ENCODE assay signal across 1 cellular context in the genomic region with DNA sequence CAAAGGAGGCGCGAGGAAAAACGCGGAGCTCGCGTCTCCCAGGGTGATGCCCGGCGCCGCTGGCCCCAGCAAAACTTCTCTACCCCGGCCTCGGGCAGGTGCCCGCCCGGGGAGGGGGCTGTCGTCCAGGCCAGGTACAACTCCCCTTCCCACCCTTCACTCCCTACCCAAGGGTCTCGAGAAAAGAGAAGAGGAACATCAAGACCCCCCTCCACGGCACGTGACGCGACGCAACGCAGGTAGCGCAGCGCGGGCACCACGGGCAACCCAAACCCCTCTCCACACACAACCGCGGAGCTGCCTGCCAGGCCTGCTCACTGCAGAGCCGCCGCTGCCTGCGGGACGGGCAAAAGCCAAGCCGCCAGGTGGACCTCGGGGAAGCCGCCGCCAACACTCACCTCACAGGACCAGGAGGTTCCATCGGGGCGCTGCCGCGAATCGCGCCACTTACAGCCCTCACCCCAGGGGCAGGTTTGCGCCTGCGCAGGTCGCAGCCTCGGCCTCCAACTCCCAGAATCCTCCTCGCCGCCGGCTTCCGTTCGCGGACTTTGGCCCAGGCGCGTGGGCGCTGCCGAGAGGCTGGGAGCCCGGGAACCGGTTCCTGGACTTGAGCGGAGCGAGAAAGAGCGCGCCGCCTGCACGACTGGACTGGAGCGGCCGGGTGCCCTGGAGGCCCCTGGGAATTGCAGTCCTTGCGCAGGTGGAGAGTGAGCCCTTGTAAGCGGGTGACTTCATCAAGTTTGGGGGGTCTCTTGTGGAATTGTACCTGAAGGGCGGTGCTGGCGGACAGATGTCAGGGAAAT.
TF ChIP-seq lines count a peak whose summit lies in the region.

A gene (minus strand): TSS at position 477 of the 803 bp plus-strand sequence. CDS start 56 bp downstream, at position 421.

TF ChIP-seq in HepG2, 621 proteins besides CTCF, POLR2A, EP300 and RAD21 (continued from another document and continues in another):
- TF ChIP-seq ZNF460 (CRISPR knock-in tag; IDR thresholded peaks at IDR 0.05; ENCODE audit: borderline replicate concordance): no peak; the same call in 1 of the 2 replicates
- no peak for TF ChIP-seq CBX1 (IDR thresholded peaks at IDR 0.05; ENCODE audit: low read depth)
- TF ChIP-seq ZNF644 (CRISPR knock-in tag; IDR thresholded peaks at IDR 0.05; ENCODE audit: low read depth): no peak
- peak; percentile 91 for TF ChIP-seq ZMAT3 (CRISPR knock-in tag; conservative IDR thresholded peaks at IDR 0.05)
- TF ChIP-seq AKAP8 (CRISPR knock-in tag; IDR thresholded peaks at IDR 0.05): no peak
- TF ChIP-seq ZNF34 (CRISPR knock-in tag; IDR thresholded peaks at IDR 0.05; ENCODE audit: borderline replicate concordance): no peak
- TF ChIP-seq ELF4 (CRISPR knock-in tag; IDR thresholded peaks at IDR 0.05; ENCODE audit: borderline replicate concordance): 0 out of 2 replicates have a peak, but pooled peaks have one; percentile 70
- peak; percentile 91; the same call in 1 of the 2 replicates for TF ChIP-seq SMAD1 (CRISPR knock-in tag; IDR thresholded peaks at IDR 0.05; ENCODE audit: borderline replicate concordance, low read depth)
- peak; percentile 39; the same call in 1 of the 2 replicates for TF ChIP-seq ZNF629 (CRISPR knock-in tag; conservative IDR thresholded peaks at IDR 0.05)
- no peak for TF ChIP-seq SRF (IDR thresholded peaks at IDR 0.05; ENCODE audit: low read depth, low read length)
- TF ChIP-seq, protein P1, sequence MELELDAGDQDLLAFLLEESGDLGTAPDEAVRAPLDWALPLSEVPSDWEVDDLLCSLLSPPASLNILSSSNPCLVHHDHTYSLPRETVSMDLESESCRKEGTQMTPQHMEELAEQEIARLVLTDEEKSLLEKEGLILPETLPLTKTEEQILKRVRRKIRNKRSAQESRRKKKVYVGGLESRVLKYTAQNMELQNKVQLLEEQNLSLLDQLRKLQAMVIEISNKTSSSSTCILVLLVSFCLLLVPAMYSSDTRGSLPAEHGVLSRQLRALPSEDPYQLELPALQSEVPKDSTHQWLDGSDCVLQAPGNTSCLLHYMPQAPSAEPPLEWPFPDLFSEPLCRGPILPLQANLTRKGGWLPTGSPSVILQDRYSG (CRISPR knock-in tag; IDR thresholded peaks at IDR 0.05): peak; percentile 83; the same call in 1 of the 2 replicates
- TF ChIP-seq DNMT3B (CRISPR knock-in tag; conservative IDR thresholded peaks at IDR 0.05): no peak
- TF ChIP-seq ZNF703 (CRISPR knock-in tag; IDR thresholded peaks at IDR 0.05; ENCODE audit: borderline replicate concordance): no peak
- TF ChIP-seq SRSF9 (IDR thresholded peaks at IDR 0.05; ENCODE audit: borderline replicate concordance, insufficient read depth, low read depth, low read length, poor library complexity, severe bottlenecking): no peak
- no peak for TF ChIP-seq ZNF446 (CRISPR knock-in tag; IDR thresholded peaks at IDR 0.05)
- 0 out of 2 replicates have a peak, but pooled peaks have one; percentile 28 for TF ChIP-seq SIN3B (IDR thresholded peaks at IDR 0.05; ENCODE audit: low read length)
- peak; percentile 76; the same call in 1 of the 2 replicates for TF ChIP-seq CHCHD3 (CRISPR knock-in tag; IDR thresholded peaks at IDR 0.05)
- TF ChIP-seq MATR3 (CRISPR knock-in tag; IDR thresholded peaks at IDR 0.05): no peak
- no peak for TF ChIP-seq PHB2 (IDR thresholded peaks at IDR 0.05; ENCODE audit: partially characterized antibody)
- no peak for TF ChIP-seq ZSCAN22 (CRISPR knock-in tag; IDR thresholded peaks at IDR 0.05)
- TF ChIP-seq NCOA2 (CRISPR knock-in tag; IDR thresholded peaks at IDR 0.05): peak; percentile 49
- TF ChIP-seq, protein P2, sequence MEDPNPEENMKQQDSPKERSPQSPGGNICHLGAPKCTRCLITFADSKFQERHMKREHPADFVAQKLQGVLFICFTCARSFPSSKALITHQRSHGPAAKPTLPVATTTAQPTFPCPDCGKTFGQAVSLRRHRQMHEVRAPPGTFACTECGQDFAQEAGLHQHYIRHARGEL (CRISPR knock-in tag; IDR thresholded peaks at IDR 0.05): no peak
- TF ChIP-seq TP53 (CRISPR knock-in tag; conservative IDR thresholded peaks at IDR 0.05): no peak
- no peak for TF ChIP-seq ATAD3A (CRISPR knock-in tag; IDR thresholded peaks at IDR 0.05)
- TF ChIP-seq SMAD3 (CRISPR knock-in tag; IDR thresholded peaks at IDR 0.05): peak; percentile 84; the same call in 1 of the 2 replicates
- TF ChIP-seq SMARCC2 (IDR thresholded peaks at IDR 0.05): no peak
- TF ChIP-seq, protein P3, sequence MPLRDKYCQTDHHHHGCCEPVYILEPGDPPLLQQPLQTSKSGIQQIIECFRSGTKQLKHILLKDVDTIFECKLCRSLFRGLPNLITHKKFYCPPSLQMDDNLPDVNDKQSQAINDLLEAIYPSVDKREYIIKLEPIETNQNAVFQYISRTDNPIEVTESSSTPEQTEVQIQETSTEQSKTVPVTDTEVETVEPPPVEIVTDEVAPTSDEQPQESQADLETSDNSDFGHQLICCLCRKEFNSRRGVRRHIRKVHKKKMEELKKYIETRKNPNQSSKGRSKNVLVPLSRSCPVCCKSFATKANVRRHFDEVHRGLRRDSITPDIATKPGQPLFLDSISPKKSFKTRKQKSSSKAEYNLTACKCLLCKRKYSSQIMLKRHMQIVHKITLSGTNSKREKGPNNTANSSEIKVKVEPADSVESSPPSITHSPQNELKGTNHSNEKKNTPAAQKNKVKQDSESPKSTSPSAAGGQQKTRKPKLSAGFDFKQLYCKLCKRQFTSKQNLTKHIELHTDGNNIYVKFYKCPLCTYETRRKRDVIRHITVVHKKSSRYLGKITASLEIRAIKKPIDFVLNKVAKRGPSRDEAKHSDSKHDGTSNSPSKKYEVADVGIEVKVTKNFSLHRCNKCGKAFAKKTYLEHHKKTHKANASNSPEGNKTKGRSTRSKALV (CRISPR knock-in tag; IDR thresholded peaks at IDR 0.05): 0 out of 2 replicates have a peak, but pooled peaks have one; percentile 65
- no peak for TF ChIP-seq ATM (IDR thresholded peaks at IDR 0.05; ENCODE audit: borderline replicate concordance)
- peak; percentile 95 for TF ChIP-seq TBX2 (CRISPR knock-in tag; IDR thresholded peaks at IDR 0.05; ENCODE audit: borderline replicate concordance)
- TF ChIP-seq, protein P4, sequence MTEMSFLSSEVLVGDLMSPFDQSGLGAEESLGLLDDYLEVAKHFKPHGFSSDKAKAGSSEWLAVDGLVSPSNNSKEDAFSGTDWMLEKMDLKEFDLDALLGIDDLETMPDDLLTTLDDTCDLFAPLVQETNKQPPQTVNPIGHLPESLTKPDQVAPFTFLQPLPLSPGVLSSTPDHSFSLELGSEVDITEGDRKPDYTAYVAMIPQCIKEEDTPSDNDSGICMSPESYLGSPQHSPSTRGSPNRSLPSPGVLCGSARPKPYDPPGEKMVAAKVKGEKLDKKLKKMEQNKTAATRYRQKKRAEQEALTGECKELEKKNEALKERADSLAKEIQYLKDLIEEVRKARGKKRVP (CRISPR knock-in tag; IDR thresholded peaks at IDR 0.05): no peak; a peak in 1 of 4 replicates
- TF ChIP-seq, protein P5, sequence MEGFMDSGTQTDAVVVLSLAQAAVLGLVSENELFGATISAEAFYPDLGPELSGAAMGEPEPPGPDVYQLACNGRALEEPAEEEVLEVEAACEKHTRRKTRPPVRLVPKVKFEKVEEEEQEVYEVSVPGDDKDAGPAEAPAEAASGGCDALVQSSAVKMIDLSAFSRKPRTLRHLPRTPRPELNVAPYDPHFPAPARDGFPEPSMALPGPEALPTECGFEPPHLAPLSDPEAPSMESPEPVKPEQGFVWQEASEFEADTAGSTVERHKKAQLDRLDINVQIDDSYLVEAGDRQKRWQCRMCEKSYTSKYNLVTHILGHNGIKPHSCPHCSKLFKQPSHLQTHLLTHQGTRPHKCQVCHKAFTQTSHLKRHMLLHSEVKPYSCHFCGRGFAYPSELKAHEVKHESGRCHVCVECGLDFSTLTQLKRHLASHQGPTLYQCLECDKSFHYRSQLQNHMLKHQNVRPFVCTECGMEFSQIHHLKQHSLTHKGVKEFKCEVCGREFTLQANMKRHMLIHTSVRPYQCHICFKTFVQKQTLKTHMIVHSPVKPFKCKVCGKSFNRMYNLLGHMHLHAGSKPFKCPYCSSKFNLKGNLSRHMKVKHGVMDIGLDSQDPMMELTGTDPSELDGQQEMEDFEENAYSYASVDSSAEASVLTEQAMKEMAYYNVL (CRISPR knock-in tag; IDR thresholded peaks at IDR 0.05; ENCODE audit: borderline replicate concordance): no peak
- no peak for TF ChIP-seq NFIB (CRISPR knock-in tag; IDR thresholded peaks at IDR 0.05; ENCODE audit: borderline replicate concordance)
- TF ChIP-seq, protein P6, sequence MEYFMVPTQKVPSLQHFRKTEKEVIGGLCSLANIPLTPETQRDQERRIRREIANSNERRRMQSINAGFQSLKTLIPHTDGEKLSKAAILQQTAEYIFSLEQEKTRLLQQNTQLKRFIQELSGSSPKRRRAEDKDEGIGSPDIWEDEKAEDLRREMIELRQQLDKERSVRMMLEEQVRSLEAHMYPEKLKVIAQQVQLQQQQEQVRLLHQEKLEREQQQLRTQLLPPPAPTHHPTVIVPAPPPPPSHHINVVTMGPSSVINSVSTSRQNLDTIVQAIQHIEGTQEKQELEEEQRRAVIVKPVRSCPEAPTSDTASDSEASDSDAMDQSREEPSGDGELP (IDR thresholded peaks at IDR 0.05; ENCODE audit: borderline replicate concordance, low read depth): peak; percentile 51; the same call in 1 of the 2 replicates
- TF ChIP-seq, protein P7, sequence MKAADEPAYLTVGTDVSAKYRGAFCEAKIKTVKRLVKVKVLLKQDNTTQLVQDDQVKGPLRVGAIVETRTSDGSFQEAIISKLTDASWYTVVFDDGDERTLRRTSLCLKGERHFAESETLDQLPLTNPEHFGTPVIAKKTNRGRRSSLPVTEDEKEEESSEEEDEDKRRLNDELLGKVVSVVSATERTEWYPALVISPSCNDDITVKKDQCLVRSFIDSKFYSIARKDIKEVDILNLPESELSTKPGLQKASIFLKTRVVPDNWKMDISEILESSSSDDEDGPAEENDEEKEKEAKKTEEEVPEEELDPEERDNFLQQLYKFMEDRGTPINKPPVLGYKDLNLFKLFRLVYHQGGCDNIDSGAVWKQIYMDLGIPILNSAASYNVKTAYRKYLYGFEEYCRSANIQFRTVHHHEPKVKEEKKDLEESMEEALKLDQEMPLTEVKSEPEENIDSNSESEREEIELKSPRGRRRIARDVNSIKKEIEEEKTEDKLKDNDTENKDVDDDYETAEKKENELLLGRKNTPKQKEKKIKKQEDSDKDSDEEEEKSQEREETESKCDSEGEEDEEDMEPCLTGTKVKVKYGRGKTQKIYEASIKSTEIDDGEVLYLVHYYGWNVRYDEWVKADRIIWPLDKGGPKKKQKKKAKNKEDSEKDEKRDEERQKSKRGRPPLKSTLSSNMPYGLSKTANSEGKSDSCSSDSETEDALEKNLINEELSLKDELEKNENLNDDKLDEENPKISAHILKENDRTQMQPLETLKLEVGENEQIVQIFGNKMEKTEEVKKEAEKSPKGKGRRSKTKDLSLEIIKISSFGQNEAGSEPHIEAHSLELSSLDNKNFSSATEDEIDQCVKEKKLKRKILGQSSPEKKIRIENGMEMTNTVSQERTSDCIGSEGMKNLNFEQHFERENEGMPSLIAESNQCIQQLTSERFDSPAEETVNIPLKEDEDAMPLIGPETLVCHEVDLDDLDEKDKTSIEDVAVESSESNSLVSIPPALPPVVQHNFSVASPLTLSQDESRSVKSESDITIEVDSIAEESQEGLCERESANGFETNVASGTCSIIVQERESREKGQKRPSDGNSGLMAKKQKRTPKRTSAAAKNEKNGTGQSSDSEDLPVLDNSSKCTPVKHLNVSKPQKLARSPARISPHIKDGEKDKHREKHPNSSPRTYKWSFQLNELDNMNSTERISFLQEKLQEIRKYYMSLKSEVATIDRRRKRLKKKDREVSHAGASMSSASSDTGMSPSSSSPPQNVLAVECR (CRISPR knock-in tag; IDR thresholded peaks at IDR 0.05; ENCODE audit: borderline replicate concordance): peak; percentile 86
- TF ChIP-seq, protein P8, sequence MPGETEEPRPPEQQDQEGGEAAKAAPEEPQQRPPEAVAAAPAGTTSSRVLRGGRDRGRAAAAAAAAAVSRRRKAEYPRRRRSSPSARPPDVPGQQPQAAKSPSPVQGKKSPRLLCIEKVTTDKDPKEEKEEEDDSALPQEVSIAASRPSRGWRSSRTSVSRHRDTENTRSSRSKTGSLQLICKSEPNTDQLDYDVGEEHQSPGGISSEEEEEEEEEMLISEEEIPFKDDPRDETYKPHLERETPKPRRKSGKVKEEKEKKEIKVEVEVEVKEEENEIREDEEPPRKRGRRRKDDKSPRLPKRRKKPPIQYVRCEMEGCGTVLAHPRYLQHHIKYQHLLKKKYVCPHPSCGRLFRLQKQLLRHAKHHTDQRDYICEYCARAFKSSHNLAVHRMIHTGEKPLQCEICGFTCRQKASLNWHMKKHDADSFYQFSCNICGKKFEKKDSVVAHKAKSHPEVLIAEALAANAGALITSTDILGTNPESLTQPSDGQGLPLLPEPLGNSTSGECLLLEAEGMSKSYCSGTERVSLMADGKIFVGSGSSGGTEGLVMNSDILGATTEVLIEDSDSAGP (CRISPR knock-in tag; IDR thresholded peaks at IDR 0.05; ENCODE audit: borderline replicate concordance): peak; percentile 89; the same call in 1 of the 2 replicates
- TF ChIP-seq ZNF3 (CRISPR knock-in tag; IDR thresholded peaks at IDR 0.05): no peak
- TF ChIP-seq BORCS8-MEF2B (CRISPR knock-in tag; IDR thresholded peaks at IDR 0.05): peak; percentile 79; the same call in 1 of the 2 replicates
- TF ChIP-seq SP140L (CRISPR knock-in tag; IDR thresholded peaks at IDR 0.05; ENCODE audit: borderline replicate concordance): no peak
